ENCODE assay signal across 15 cellular contexts in genomic region chr7:46478046-46478445, GRCh38.
DNase-seq lines count a peak whose midpoint lies in the region; ATAC-seq, FAIRE-seq and TF ChIP-seq lines count a peak whose summit lies in the region.
"Had no signal": no experiment of that assay in that cellular context is flagged by ENCODE, and none has a peak within 500 bp of the region (broad histone marks: within the 10 kb centered on the region; RNA-seq: fewer than 3 reads in every experiment).

No MANE protein-coding gene starts in this region.

- no peak for FAIRE-seq in kidney (lab: Jason Lieb, UNC)
- FAIRE-seq: GM18507 had no signal

- no peak for ATAC-seq in GM19351 (IDR thresholded peaks at IDR 0.05; ENCODE audit: unreplicated experiment)
- ATAC-seq in GM19324 (IDR thresholded peaks at IDR 0.05; ENCODE audit: low FRiP score, unreplicated experiment): no peak
- ATAC-seq: stimulated activated naive CD8-positive, alpha-beta T cell treated with anti-CD3 and anti-CD28 coated beads, Interleukin-15, amount 100 ng/mL, for 72 hours had no signal

- no peak overlapping the region for H3K9ac ChIP-seq in kidney (ENCODE audit: low read length in 2 of 2)

- intact Hi-C loops in kidney (cut with DNase I): no loop called here

- no peaks in the 10 kb centered on the region for H3K9me3 ChIP-seq in kidney (ENCODE audit: control insufficient read depth in 1 of 2, low read length in 2 of 2)

- TF ChIP-seq CTCF in HFF-Myc (IDR thresholded peaks at IDR 0.05; ENCODE audit: low read depth, low read length, missing control alignments): no peak
- no peak for TF ChIP-seq CTCF in kidney (IDR thresholded peaks at IDR 0.05; ENCODE audit: borderline replicate concordance, extremely low read depth, insufficient read depth)

- H3K4me3 ChIP-seq in HFF-Myc (replicated peaks; ENCODE audit: low read depth, low read length): no peak overlapping the region
- no peak overlapping the region for H3K4me3 ChIP-seq in kidney (ENCODE audit: low read length in 2 of 2)

- H3K36me3 ChIP-seq in kidney (ENCODE audit: control insufficient read depth in 1 of 2, insufficient read depth in 2 of 2, low read length in 2 of 2): no peaks in the 10 kb centered on the region

- peak; percentile 8 for DNase-seq in ACHN
- DNase-seq in HFF-Myc (ENCODE audit: extremely low read depth, low read depth): peak; percentile 67
- peak; percentile 24 for DNase-seq in T1000 (lab: John Stamatoyannopoulos, UW)
- peak; percentile 69 for DNase-seq in fibroblast of peridontal ligament (ENCODE audit: extremely low read depth)
- DNase-seq in kidney: no peak
- no peak for DNase-seq in stimulated activated CD4-positive, alpha-beta T cell treated with anti-CD3 and anti-CD28 coated beads, Interleukin-4, amount 100 ng/mL, for 4 hours
- DNase-seq: activated B cell treated with CpG ODN at 0.5 μM for 24 hours; anterior cingulate cortex; naive B cell; NCI-H2029 treated with DMSO at 0.1 percent for 48 hours; NCI-H748 treated with DMSO at 0.1 percent for 48 hours; stimulated activated naive CD8-positive, alpha-beta T cell treated with anti-CD3 and anti-CD28 coated beads, Interleukin-15, amount 100 ng/mL, for 72 hours had no signal

- H3K4me1 ChIP-seq in kidney (ENCODE audit: control insufficient read depth in 1 of 2, insufficient read depth in 1 of 2, low read depth in 1 of 2, low read length in 2 of 2): no peaks in the 10 kb centered on the region

- in situ Hi-C loops in ACHN (cut with HindIII; ENCODE audit: low pct_ligation_motif_present, low pct_unique_long_range_greater_than_20kb, low sequenced_read_pairs): no loop called here

- H3K27ac ChIP-seq in kidney (ENCODE audit: low read depth in 2 of 2, low read length in 2 of 2): no peak overlapping the region

Comparison
In these comparisons a context has a peak if more than half of its experiments do, and no peak if none do; other contexts are left out.
1. DNase-seq: peak in ACHN (single experiment), HFF-Myc (single experiment), T1000 (single experiment) and fibroblast of peridontal ligament (single experiment); none in kidney (single experiment) and stimulated activated CD4-positive, alpha-beta T cell treated with anti-CD3 and anti-CD28 coated beads, Interleukin-4, amount 100 ng/mL, for 4 hours (0 of 2).